Comparison of ENCODE assay signal across 8 cellular contexts in genomic region chr2:162840598-162841246, GRCh38. TPM values are rescaled to one million over a fixed set of nuclear protein-coding genes. Genes with fewer than 3 reads are reported as not detected.
DNase-seq lines count a peak whose midpoint lies in the region; ATAC-seq and TF ChIP-seq lines count a peak whose summit lies in the region.

No MANE protein-coding gene starts in this region.

- no peak for TF ChIP-seq CTCF in choroid plexus epithelial cell (conservative IDR thresholded peaks at IDR 0.05; ENCODE audit: low read depth, low read length)

- H2BK5ac ChIP-seq in mesendoderm (ENCODE audit: low read length), result no peak overlapping the region

- H3K27ac Mint-ChIP-seq in activated CD4-positive, alpha-beta T cell treated with anti-CD3 and anti-CD28 coated beads, Interleukin-2, amount 10 ng/mL, durations not matched to agents 24 days and 14 days, result no peak overlapping the region

- no peak overlapping the region for H3K56ac ChIP-seq in mesendoderm (ENCODE audit: low read length)

- H3K4ac ChIP-seq in mesendoderm (ENCODE audit: low read depth, low read length), result no peak overlapping the region

- H3K36me3 ChIP-seq in mesendoderm (ENCODE audit: control insufficient read depth, insufficient read depth, low read length), result no peaks in the 10 kb centered on the region

- no peak overlapping the region for H3K4me3 Mint-ChIP-seq in activated CD4-positive, alpha-beta T cell treated with anti-CD3 and anti-CD28 coated beads, Interleukin-2, amount 10 ng/mL, durations not matched to agents 24 days and 14 days

- peak; percentile 84 for DNase-seq in activated CD4-positive, alpha-beta T cell treated with anti-CD3 and anti-CD28 coated beads, Interleukin-2, amount 10 ng/mL, durations not matched to agents 24 days and 14 days
- DNase-seq in activated CD4-positive, alpha-beta T cell treated with anti-CD3 and anti-CD28 coated beads for 1 hour, result no peak
- DNase-seq in NOMO-1 treated with dmso at 0.1 percent for 144 hours (lab: John Stamatoyannopoulos, UW; ENCODE audit: unreplicated experiment) (peak; percentile 8), choroid plexus epithelial cell (ENCODE audit: low read depth) (peak; percentile 83), mesendoderm (peak; percentile 90), cerebellum (ENCODE audit: low spot score) (no peak)
- no peak for DNase-seq in effector CD8-positive, alpha-beta T cell (lab: John Stamatoyannopoulos, UW)

- no peak overlapping the region for H3K27ac ChIP-seq in mesendoderm (ENCODE audit: low read depth, low read length)

- H3K4me1 ChIP-seq in mesendoderm (ENCODE audit: control insufficient read depth, low read depth, low read length), result peaks cover 2% of the 10 kb centered on the region

- ATAC-seq in HG02678 (IDR thresholded peaks at IDR 0.05; ENCODE audit: unreplicated experiment), result peak; percentile 75

- H2BK120ac ChIP-seq in mesendoderm (ENCODE audit: low read depth, low read length), result no peak overlapping the region

- intact Hi-C loops in activated CD4-positive, alpha-beta T cell treated with anti-CD3 and anti-CD28 coated beads, Interleukin-2, amount 10 ng/mL, durations not matched to agents 24 days and 14 days (cut with micrococcal nuclease), result no loop called here

- no peak overlapping the region for H3K4me2 ChIP-seq in mesendoderm (ENCODE audit: low read length)

- no peaks in the 10 kb centered on the region for H3K79me2 ChIP-seq in mesendoderm (ENCODE audit: control insufficient read depth, insufficient read depth, low read length)

- no peak overlapping the region for H3K4me3 ChIP-seq in choroid plexus epithelial cell (ENCODE audit: low read depth, low read length)
- no peak overlapping the region for H3K4me3 ChIP-seq in mesendoderm (ENCODE audit: low read length)

- H3K18ac ChIP-seq in mesendoderm (ENCODE audit: low read length), result no peak overlapping the region

- no CpG with 5 or more reads among the region's 8 CpGs for WGBS in mesendoderm (ENCODE audit: extremely low coverage, insufficient coverage, low lambda C conversion rate)

- no peak overlapping the region for H2AK5ac ChIP-seq in mesendoderm (ENCODE audit: low read length)

- H3K79me1 ChIP-seq in mesendoderm (ENCODE audit: low read length), result no peaks in the 10 kb centered on the region

- peaks cover 5% of the 10 kb centered on the region for H3K27me3 Mint-ChIP-seq in activated CD4-positive, alpha-beta T cell treated with anti-CD3 and anti-CD28 coated beads, Interleukin-2, amount 10 ng/mL, durations not matched to agents 24 days and 14 days

- no peaks in the 10 kb centered on the region for H3K9me3 Mint-ChIP-seq in activated CD4-positive, alpha-beta T cell treated with anti-CD3 and anti-CD28 coated beads, Interleukin-2, amount 10 ng/mL, durations not matched to agents 24 days and 14 days

- H3K23ac ChIP-seq in mesendoderm (ENCODE audit: low read length), result no peak overlapping the region

- no peaks in the 10 kb centered on the region for H3K4me1 Mint-ChIP-seq in activated CD4-positive, alpha-beta T cell treated with anti-CD3 and anti-CD28 coated beads, Interleukin-2, amount 10 ng/mL, durations not matched to agents 24 days and 14 days

- H4K5ac ChIP-seq in mesendoderm (ENCODE audit: low read length), result no peak overlapping the region

- H2BK15ac ChIP-seq in mesendoderm (replicated peaks; ENCODE audit: low read depth), result no peak overlapping the region

- H4K8ac ChIP-seq in mesendoderm (ENCODE audit: low read depth, low read length), result no peak overlapping the region

- peaks cover 2% of the 10 kb centered on the region for H3K27me3 ChIP-seq in mesendoderm (ENCODE audit: insufficient read depth, low read length, poor library complexity)

- H3K36me3 Mint-ChIP-seq in activated CD4-positive, alpha-beta T cell treated with anti-CD3 and anti-CD28 coated beads, Interleukin-2, amount 10 ng/mL, durations not matched to agents 24 days and 14 days (ENCODE audit: low read depth), result no peaks in the 10 kb centered on the region

- no peak overlapping the region for H3K9ac ChIP-seq in mesendoderm (ENCODE audit: low read length)

RNA-seq across cellular contexts. Expression of gene KCNH7, which starts 2.2 kb away (rescaled TPM):
- total RNA-seq in activated CD4-positive, alpha-beta T cell treated with anti-CD3 and anti-CD28 coated beads, Interleukin-2, amount 10 ng/mL, durations not matched to agents 24 days and 14 days, result not detected in 2 replicates
- 0.31 TPM for polyA plus RNA-seq in mesendoderm (2013, experiment 1 of 2)
- 0.24 TPM for polyA plus RNA-seq in mesendoderm (2013, experiment 2 of 2)
- 46.8 TPM for total RNA-seq in cerebellum

Comparison
In these comparisons a context has a peak if more than half of its experiments do, and no peak if none do; other contexts are left out.
1. DNase-seq: peak in activated CD4-positive, alpha-beta T cell treated with anti-CD3 and anti-CD28 coated beads, Interleukin-2, amount 10 ng/mL, durations not matched to agents 24 days and 14 days (single experiment), NOMO-1 treated with dmso at 0.1 percent for 144 hours (single experiment), choroid plexus epithelial cell (single experiment) and mesendoderm (single experiment); none in activated CD4-positive, alpha-beta T cell treated with anti-CD3 and anti-CD28 coated beads for 1 hour (single experiment), cerebellum (single experiment) and effector CD8-positive, alpha-beta T cell (single experiment).
2. RNA of gene KCNH7, which starts 2.2 kb away (total RNA-seq): 46.8 TPM in cerebellum (single experiment); not detected in activated CD4-positive, alpha-beta T cell treated with anti-CD3 and anti-CD28 coated beads, Interleukin-2, amount 10 ng/mL, durations not matched to agents 24 days and 14 days; every median in the first group is over 10 times any median in the second.